ENCODE assay signal across 16 cellular contexts in the genomic region with DNA sequence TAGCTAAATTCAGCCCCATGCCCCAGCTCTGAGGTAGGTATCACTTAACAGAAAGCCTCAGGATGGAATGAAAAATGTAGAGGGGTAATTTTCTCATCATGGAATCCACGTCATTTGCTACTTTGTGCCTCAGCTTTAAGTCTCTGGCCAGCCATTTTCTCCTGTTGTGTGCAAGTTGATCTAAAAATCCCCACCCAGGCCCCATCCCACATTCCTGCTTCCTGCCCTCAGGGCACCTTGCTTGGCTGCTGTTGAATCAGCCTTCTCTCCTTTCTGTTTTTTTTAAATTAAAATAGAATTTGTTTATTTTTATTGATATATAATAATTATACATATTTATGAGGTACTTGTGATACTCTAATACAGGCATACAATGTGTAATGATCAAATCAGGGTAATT.
"Had no signal": no experiment of that assay in that cellular context is flagged by ENCODE, and none has a peak within 500 bp of the region (broad histone marks: within the 10 kb centered on the region; RNA-seq: fewer than 3 reads in every experiment).

No MANE protein-coding gene starts in this region.

- H3K27me3 ChIP-seq: gastroesophageal sphincter, right lobe of liver, tibial nerve, upper lobe of right lung, vagina had no signal

- H3K36me3 ChIP-seq: gastroesophageal sphincter, right lobe of liver, tibial nerve, upper lobe of right lung, vagina had no signal

- DNase-seq: glutamatergic neuron; immature natural killer cell; kidney; left cardiac atrium; left ventricle myocardium superior; naive thymus-derived CD4-positive, alpha-beta T cell; nephron progenitor cell; psoas muscle; retina; right lobe of liver; stimulated activated CD4-positive, alpha-beta T cell treated with anti-CD3 and anti-CD28 coated beads, Interleukin-4, amount 100 ng/mL, for 24 hours; upper lobe of right lung had no signal

- H3K27ac ChIP-seq: gastroesophageal sphincter, psoas muscle, right lobe of liver, tibial nerve, upper lobe of right lung, vagina had no signal

- H3K4me3 ChIP-seq: gastroesophageal sphincter, lung, psoas muscle, right lobe of liver, tibial nerve, upper lobe of right lung, vagina had no signal

- H3K4me1 ChIP-seq: gastroesophageal sphincter, psoas muscle, right lobe of liver, tibial nerve, upper lobe of right lung, vagina had no signal
